Comparison of ENCODE assay signal across 26 cellular contexts in genomic region chr6:3640868-3641267, GRCh38.
"Had no signal": no experiment of that assay in that cellular context is flagged by ENCODE, and none has a peak within 500 bp of the region (broad histone marks: within the 10 kb centered on the region; RNA-seq: fewer than 3 reads in every experiment).

No MANE protein-coding gene starts in this region.

- DNase-seq: dermis blood vessel endothelial cell; dorsolateral prefrontal cortex; effector CD8-positive, alpha-beta T cell; effector memory CD8-positive, alpha-beta T cell; endodermal cell; esophagus squamous epithelium; foreskin fibroblast; foreskin melanocyte; gastrocnemius medialis; glutamatergic neuron; head of caudate nucleus; heart right ventricle; hippocampal formation; left cardiac atrium; left lung; left ventricle myocardium superior; lower lobe of right lung; mesenchymal stem cell; mucosa of descending colon; naive B cell had no signal

- ATAC-seq: effector memory CD8-positive, alpha-beta T cell; esophagus mucosa; gastrocnemius medialis; heart right ventricle; left cardiac atrium; left lung; left ventricle myocardium superior; lower lobe of right lung; mucosa of descending colon had no signal

- H3K36me3 ChIP-seq: esophagus squamous epithelium, gastrocnemius medialis, heart right ventricle, left lung, lower lobe of right lung had no signal

- H3K9me3 ChIP-seq: esophagus squamous epithelium, gastrocnemius medialis, left lung, lower lobe of right lung, mucosa of descending colon had no signal

- H3K27me3 ChIP-seq: dorsolateral prefrontal cortex, esophagus squamous epithelium, gastrocnemius medialis, left lung had no signal

- FAIRE-seq: colon, endometrium, islet of Langerhans had no signal

- H3K4me3 ChIP-seq: coronary artery, dorsolateral prefrontal cortex, esophagus squamous epithelium, gastrocnemius medialis, heart right ventricle, left lung, lower lobe of right lung, mucosa of descending colon had no signal

- H3K4me1 ChIP-seq: esophagus squamous epithelium, gastrocnemius medialis, heart right ventricle, left lung, lower lobe of right lung had no signal

- H3K27ac ChIP-seq: coronary artery, epithelial cell of prostate, esophagus squamous epithelium, gastrocnemius medialis, heart right ventricle, left lung, lower lobe of right lung had no signal
